14 cellular contexts compared by ENCODE assay signal in the genomic region with DNA sequence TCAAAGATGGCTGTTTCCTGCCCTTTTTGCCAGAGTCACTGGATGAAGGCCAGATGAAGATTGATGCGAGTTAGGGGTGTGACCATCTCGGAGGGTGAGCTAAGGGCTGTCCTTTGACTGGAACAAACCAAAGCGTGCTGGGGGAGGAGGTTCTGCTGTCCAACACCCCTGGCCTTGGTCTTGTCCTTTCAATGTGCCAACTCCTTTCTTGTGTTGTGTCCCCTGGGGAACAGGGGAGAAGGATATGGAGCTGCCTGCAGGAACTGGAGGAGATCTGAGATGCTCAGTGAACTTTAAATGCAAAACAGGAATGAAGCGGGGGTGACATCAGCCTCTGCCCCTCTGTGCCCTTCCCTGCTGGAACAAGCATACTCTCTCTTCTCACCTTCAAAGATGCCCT.
DNase-seq lines count a peak whose midpoint lies in the region; ATAC-seq and TF ChIP-seq lines count a peak whose summit lies in the region.
"Had no signal": no experiment of that assay in that cellular context is flagged by ENCODE, and none has a peak within 500 bp of the region (broad histone marks: within the 10 kb centered on the region; RNA-seq: fewer than 3 reads in every experiment).

No MANE protein-coding gene starts in this region.

- TF ChIP-seq CTCF in choroid plexus epithelial cell (conservative IDR thresholded peaks at IDR 0.05; ENCODE audit: low read depth, low read length), result no peak
- no peak for TF ChIP-seq CTCF in lower leg skin (IDR thresholded peaks at IDR 0.05)

- no peak for ATAC-seq in HG02973 (IDR thresholded peaks at IDR 0.05; ENCODE audit: unreplicated experiment)
- ATAC-seq: GM23338 had no signal

- intact Hi-C loops in lower leg skin (cut with DNase I; ENCODE audit: low total_unique reads), result no loop called here

- H3K4me3 ChIP-seq in choroid plexus epithelial cell (ENCODE audit: low read depth, low read length), result no peak overlapping the region
- H3K4me3 ChIP-seq in lower leg skin (ENCODE audit: low read depth, poor library complexity, severe bottlenecking), result no peak overlapping the region
- H3K4me3 ChIP-seq: GM23338 had no signal

- no peak for TF ChIP-seq POLR2A in lower leg skin (IDR thresholded peaks at IDR 0.05)

- DNase-seq in NCI-H146 (lab: John Stamatoyannopoulos, UW), result peak; percentile 16
- DNase-seq in NCI-H146 treated with DMSO at 0.1 percent for 48 hours (lab: John Stamatoyannopoulos, UW; ENCODE audit: unreplicated experiment), result no peak
- peak; percentile 29 for DNase-seq in choroid plexus epithelial cell (ENCODE audit: low read depth)
- DNase-seq in islet precursor cell, result peak; percentile 37
- no peak for DNase-seq in lower leg skin (ENCODE audit: low spot score in 2 of 2)
- no peak for DNase-seq in stimulated activated CD4-positive, alpha-beta T cell treated with anti-CD3 and anti-CD28 coated beads, Interleukin-2, amount 100 ng/mL, for 48 hours
- DNase-seq: C1 segment of cervical spinal cord; CD4-positive, alpha-beta T cell; DMS79 treated with DMSO at 0.1 percent for 48 hours; EL; GDM1; H9 had no signal

- 67 to 77% methylated on average over 4 of the region's 4 CpGs for WGBS in lower leg skin, 2 donors

Comparison
In these comparisons a context has a peak if more than half of its experiments do, and no peak if none do; other contexts are left out.
1. DNase-seq: peak in NCI-H146 (single experiment), choroid plexus epithelial cell (single experiment) and islet precursor cell (single experiment); none in NCI-H146 treated with DMSO at 0.1 percent for 48 hours (single experiment), lower leg skin (0 of 2) and stimulated activated CD4-positive, alpha-beta T cell treated with anti-CD3 and anti-CD28 coated beads, Interleukin-2, amount 100 ng/mL, for 48 hours (0 of 2).